In genomic region chr10:11687357-11687771, GRCh38 we compare ENCODE assay signal across 1 cellular context.
TF ChIP-seq lines count a peak whose summit lies in the region.

No MANE protein-coding gene starts in this region.

TF ChIP-seq in H1, 55 proteins besides CTCF, POLR2A, EP300 and RAD21:
- TF ChIP-seq SIN3A (conservative IDR thresholded peaks at IDR 0.05 in 1 of 2, IDR thresholded peaks at IDR 0.05 in 1 of 2; ENCODE audit: low read depth in 1 of 2, low read length in 2 of 2) = no peak
- TF ChIP-seq BRCA1 (IDR thresholded peaks at IDR 0.05; ENCODE audit: low read depth, low read length) = no peak
- TF ChIP-seq GTF2F1 (IDR thresholded peaks at IDR 0.05; ENCODE audit: borderline replicate concordance, low read depth, low read length) = no peak
- no peak for TF ChIP-seq TBP (IDR thresholded peaks at IDR 0.05; ENCODE audit: low read depth, low read length)
- TF ChIP-seq YY1 (IDR thresholded peaks at IDR 0.05; ENCODE audit: low read depth, low read length) = no peak
- TF ChIP-seq SRF (IDR thresholded peaks at IDR 0.05; ENCODE audit: low read depth, low read length) = no peak
- no peak for TF ChIP-seq TCF12 (IDR thresholded peaks at IDR 0.05; ENCODE audit: low read depth, low read length)
- no peak for TF ChIP-seq RXRA (IDR thresholded peaks at IDR 0.05; ENCODE audit: insufficient read depth, low read depth, low read length)
- no peak for TF ChIP-seq SP2 (IDR thresholded peaks at IDR 0.05; ENCODE audit: low read length)
- no peak for TF ChIP-seq JUND (IDR thresholded peaks at IDR 0.05; ENCODE audit: low read length)
- no peak for TF ChIP-seq CEBPB (IDR thresholded peaks at IDR 0.05; ENCODE audit: low read depth, low read length)
- TF ChIP-seq KDM5A (IDR thresholded peaks at IDR 0.05; ENCODE audit: low read length) = no peak
- no peak for TF ChIP-seq EZH2 (IDR thresholded peaks at IDR 0.05; ENCODE audit: low read depth, low read length, severe bottlenecking)
- no peak for TF ChIP-seq EGR1 (IDR thresholded peaks at IDR 0.05; ENCODE audit: borderline replicate concordance, low read depth, low read length)
- TF ChIP-seq CHD1 (IDR thresholded peaks at IDR 0.05; ENCODE audit: low read depth, low read length) = no peak
